In genomic region chr2:6730003-6730402, GRCh38 we compare ENCODE assay signal across 26 cellular contexts.
"Had no signal": no experiment of that assay in that cellular context is flagged by ENCODE, and none has a peak within 500 bp of the region (broad histone marks: within the 10 kb centered on the region; RNA-seq: fewer than 3 reads in every experiment).

No MANE protein-coding gene starts in this region.

- DNase-seq: activated CD4-positive, alpha-beta memory T cell treated with anti-CD3 and anti-CD28 coated beads, Interleukin-2, amount 10 ng/mL, durations not matched to agents 7 days and 5 days; activated CD4-positive, alpha-beta T cell treated with anti-CD3 and anti-CD28 coated beads for 1 hour; activated CD4-positive, alpha-beta T cell treated with anti-CD3 and anti-CD28 coated beads for 4 hours; activated CD4-positive, alpha-beta T cell treated with anti-CD3 and anti-CD28 coated beads, Interleukin-2, amount 10 ng/mL, durations not matched to agents 7 days and 5 days; activated CD4-positive, alpha-beta T cell treated with anti-CD3 and anti-CD28 coated beads, Interleukin-2, amount 50 U/mL, for 4 hours; activated CD8-positive, alpha-beta memory T cell treated with anti-CD3 and anti-CD28 coated beads, Interleukin-2, amount 50 U/mL, for 48 hours; activated gamma-delta T cell; activated naive CD4-positive, alpha-beta T cell; activated naive CD4-positive, alpha-beta T cell treated with anti-CD3 and anti-CD28 coated beads, Interleukin-2, amount 10 ng/mL, durations not matched to agents 7 days and 5 days; activated naive CD8-positive, alpha-beta T cell treated with anti-CD3 and anti-CD28 coated beads, Interleukin-2, amount 10 ng/mL, durations not matched to agents 7 days and 5 days; activated T-cell treated with anti-CD3 and anti-CD28 coated beads for 4 hours; activated T-cell treated with anti-CD3 and anti-CD28 coated beads, Interleukin-2, amount 50 U/mL, for 24 hours; activated T-cell treated with anti-CD3 and anti-CD28 coated beads, Interleukin-2, amount 50 U/mL, for 72 hours; cortex of kidney; dermis blood vessel endothelial cell; effector CD4-positive, alpha-beta T cell; effector memory CD8-positive, alpha-beta T cell; foreskin fibroblast; heart right ventricle; T-helper 2 cell had no signal

- ATAC-seq: activated naive CD4-positive, alpha-beta T cell treated with anti-CD3 and anti-CD28 coated beads, Interleukin-2, amount 50 U/mL, for 72 hours; activated T-cell treated with anti-CD3 and anti-CD28 coated beads, Interleukin-2, amount 50 U/mL, for 72 hours; effector memory CD8-positive, alpha-beta T cell; gastroesophageal sphincter; heart right ventricle; WTC11 had no signal

- H3K36me3 ChIP-seq: ascending aorta, gastroesophageal sphincter, heart right ventricle had no signal

- H3K27me3 ChIP-seq: ascending aorta, gastroesophageal sphincter, hepatocyte had no signal

- H3K4me1 ChIP-seq: ascending aorta, gastroesophageal sphincter, heart right ventricle had no signal

- H3K79me2 ChIP-seq: hepatocyte had no signal

- H3K4me3 ChIP-seq: ascending aorta, gastroesophageal sphincter, heart right ventricle, hepatocyte had no signal

- H2AFZ ChIP-seq: hepatocyte had no signal

- H3K27ac ChIP-seq: ascending aorta, gastroesophageal sphincter, heart right ventricle, hepatocyte, VCaP had no signal

- H3K4me2 ChIP-seq: hepatocyte had no signal

- H3K9me3 ChIP-seq: ascending aorta, gastroesophageal sphincter, heart right ventricle had no signal
